23 cellular contexts compared by ENCODE assay signal in the genomic region with DNA sequence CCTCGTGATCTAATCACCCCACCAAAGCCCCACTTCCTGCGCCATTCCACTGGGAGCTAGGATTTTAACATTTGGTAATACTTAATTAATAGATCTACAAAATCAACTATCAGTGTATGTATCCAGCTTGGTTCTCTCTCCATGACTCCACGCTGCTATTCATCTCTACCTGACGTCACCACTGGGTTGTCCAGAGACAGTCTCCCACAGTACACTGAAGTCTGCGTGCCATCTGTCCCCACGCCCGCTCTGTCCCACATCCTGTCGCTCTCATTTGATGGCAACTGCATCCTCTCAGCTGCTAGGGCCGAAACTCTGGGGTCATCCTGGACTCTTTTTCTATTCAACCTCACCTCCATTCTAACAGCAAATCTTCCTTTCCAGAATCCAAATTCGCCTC.
"Had no signal": no experiment of that assay in that cellular context is flagged by ENCODE, and none has a peak within 500 bp of the region (broad histone marks: within the 10 kb centered on the region; RNA-seq: fewer than 3 reads in every experiment).

No MANE protein-coding gene starts in this region.

- H3K27me3 Mint-ChIP-seq: stimulated activated naive CD8-positive, alpha-beta T cell treated with anti-CD3 and anti-CD28 coated beads, Interleukin-15, amount 100 ng/mL, for 72 hours; type B pancreatic cell had no signal

- H3K4me1 ChIP-seq: neural progenitor cell, prostate gland, sigmoid colon, tibial nerve, uterus had no signal

- H3K4me3 ChIP-seq: heart left ventricle, left ventricle myocardium inferior, lung, neural progenitor cell, ovary, prostate gland, sigmoid colon, tibial nerve, uterus had no signal

- H3K4me2 ChIP-seq: neural progenitor cell had no signal

- FAIRE-seq: small intestine had no signal

- H3K36me3 Mint-ChIP-seq: immature natural killer cell; naive thymus-derived CD8-positive, alpha-beta T cell had no signal

- H3K36me3 ChIP-seq: left ventricle myocardium inferior, neural progenitor cell, ovary, prostate gland, sigmoid colon, uterus had no signal

- DNase-seq: heart left ventricle; hypothalamus; immature natural killer cell; islet precursor cell; left ventricle myocardium inferior; naive thymus-derived CD8-positive, alpha-beta T cell; ovary; retina; right cardiac atrium; sigmoid colon; small intestine; stimulated activated CD4-positive, alpha-beta T cell treated with anti-CD3 and anti-CD28 coated beads, Interleukin-2, amount 100 ng/mL, for 24 hours; stimulated activated CD4-positive, alpha-beta T cell treated with anti-CD3 and anti-CD28 coated beads, Interleukin-4, amount 100 ng/mL, for 1 hour; stimulated activated naive CD4-positive, alpha-beta T cell treated with Interleukin-2 at 50 U/mL for 16 hours; stimulated activated naive CD8-positive, alpha-beta T cell treated with anti-CD3 and anti-CD28 coated beads, Interleukin-15, amount 100 ng/mL, for 72 hours; substantia nigra; uterus had no signal

- H3K27ac Mint-ChIP-seq: immature natural killer cell; nephron; neural progenitor cell; stimulated activated naive CD8-positive, alpha-beta T cell treated with anti-CD3 and anti-CD28 coated beads, Interleukin-15, amount 100 ng/mL, for 72 hours; type B pancreatic cell had no signal

- H3K9ac ChIP-seq: neural progenitor cell had no signal

- H3K27me3 ChIP-seq: heart left ventricle, neural progenitor cell, ovary, sigmoid colon, tibial nerve, uterus had no signal

- H3K4me3 Mint-ChIP-seq: immature natural killer cell; naive thymus-derived CD8-positive, alpha-beta T cell; nephron; neural progenitor cell; stimulated activated naive CD8-positive, alpha-beta T cell treated with anti-CD3 and anti-CD28 coated beads, Interleukin-15, amount 100 ng/mL, for 72 hours; type B pancreatic cell had no signal

- H2AFZ ChIP-seq: neural progenitor cell had no signal

- H3K9me3 Mint-ChIP-seq: immature natural killer cell; stimulated activated naive CD8-positive, alpha-beta T cell treated with anti-CD3 and anti-CD28 coated beads, Interleukin-15, amount 100 ng/mL, for 72 hours had no signal

- H3K4me1 Mint-ChIP-seq: immature natural killer cell; neural progenitor cell; stimulated activated naive CD8-positive, alpha-beta T cell treated with anti-CD3 and anti-CD28 coated beads, Interleukin-15, amount 100 ng/mL, for 72 hours had no signal

- H3K9me3 ChIP-seq: ovary, prostate gland, sigmoid colon, uterus had no signal

- ATAC-seq: naive thymus-derived CD8-positive, alpha-beta T cell; right cardiac atrium; stimulated activated naive CD8-positive, alpha-beta T cell treated with anti-CD3 and anti-CD28 coated beads, Interleukin-15, amount 100 ng/mL, for 72 hours had no signal

- H3K27ac ChIP-seq: heart left ventricle, left ventricle myocardium inferior, neural progenitor cell, ovary, prostate gland, sigmoid colon, tibial nerve, uterus had no signal
